In genomic region chr1:15847893-15848142, GRCh38 we compare ENCODE assay signal across 9 cellular contexts. TPM values are rescaled to one million over a fixed set of nuclear protein-coding genes. Genes with fewer than 3 reads are reported as not detected.
DNase-seq lines count a peak whose midpoint lies in the region; ATAC-seq, FAIRE-seq and TF ChIP-seq lines count a peak whose summit lies in the region.
"Had no signal": no experiment of that assay in that cellular context is flagged by ENCODE, and none has a peak within 500 bp of the region (broad histone marks: within the 10 kb centered on the region; RNA-seq: fewer than 3 reads in every experiment).

No MANE protein-coding gene starts in this region.

- no peak for FAIRE-seq in astrocyte (lab: Jason Lieb, UNC)
- FAIRE-seq: TTC549 had no signal

- CTCF ChIA-PET in activated naive CD4-positive, alpha-beta T cell treated with anti-CD3 and anti-CD28 coated beads for 36 hours (lab: Charles Lee): interaction anchor here (0.5 to 1.0 kb wide), 2 partner anchors 14 to 129 kb away, joined by 3 read pairs; no protein-coding TSS in a partner anchor

- H3K4me3 ChIP-seq in astrocyte (ENCODE audit: insufficient read depth, low read depth, low read length): peak overlapping the region; percentile 82
- peak overlapping the region; percentile 90 for H3K4me3 ChIP-seq in lung

- no peaks in the 10 kb centered on the region for H3K36me3 ChIP-seq in astrocyte (ENCODE audit: insufficient read depth, low read length)
- H3K36me3 ChIP-seq in lung (ENCODE audit: control insufficient read depth in 2 of 2, insufficient read depth in 2 of 2, low read length in 2 of 2): no peaks in the 10 kb centered on the region

- no peaks in the 10 kb centered on the region for H3K9me3 ChIP-seq in astrocyte (ENCODE audit: insufficient read depth, low read depth, low read length)
- no peaks in the 10 kb centered on the region for H3K9me3 ChIP-seq in lung (ENCODE audit: control insufficient read depth in 2 of 2, insufficient read depth in 1 of 2, low read length in 1 of 2)

- H2AFZ ChIP-seq in astrocyte (ENCODE audit: low read depth, low read length): peak overlapping the region; percentile 3

- intact Hi-C loops in activated naive CD4-positive, alpha-beta T cell treated with anti-CD3 and anti-CD28 coated beads for 36 hours (cut with micrococcal nuclease): loop anchor here (1.0 kb wide), 2 partner anchors 13 to 116 kb away; no protein-coding TSS in a partner anchor

- WGBS in lung, 2 donors: 1% methylated on average over 26 to 34 of the region's 34 CpGs

- no peaks in the 10 kb centered on the region for H3K27me3 Mint-ChIP-seq in activated naive CD4-positive, alpha-beta T cell treated with anti-CD3 and anti-CD28 coated beads for 36 hours (ENCODE audit: low read depth)
- H3K27me3 Mint-ChIP-seq in astrocyte (ENCODE audit: low read depth, unreplicated experiment): no peaks in the 10 kb centered on the region
- H3K27me3 Mint-ChIP-seq in type B pancreatic cell: no peaks in the 10 kb centered on the region

- H3K79me2 ChIP-seq in astrocyte (ENCODE audit: insufficient read depth, low read length): peaks cover 62% of the 10 kb centered on the region

- peak overlapping the region; percentile 81 for H3K27ac Mint-ChIP-seq in activated naive CD4-positive, alpha-beta T cell treated with anti-CD3 and anti-CD28 coated beads for 36 hours
- H3K27ac Mint-ChIP-seq in astrocyte (ENCODE audit: unreplicated experiment) (no peak overlapping the region), type B pancreatic cell (peak overlapping the region; percentile 93)

- peak overlapping the region; percentile 97 for H3K4me2 ChIP-seq in astrocyte (ENCODE audit: low read length)

- H3K4me1 ChIP-seq in astrocyte (ENCODE audit: insufficient read depth, low read length): peaks cover 24% of the 10 kb centered on the region
- H3K4me1 ChIP-seq in lung (ENCODE audit: control insufficient read depth in 2 of 2, insufficient read depth in 2 of 2, low read length in 2 of 2): peaks cover 3 to 8% of the 10 kb centered on the region in 2 donors

- H3K4me1 Mint-ChIP-seq in activated naive CD4-positive, alpha-beta T cell treated with anti-CD3 and anti-CD28 coated beads for 36 hours (ENCODE audit: low read depth): peaks cover 48% of the 10 kb centered on the region
- H3K4me1 Mint-ChIP-seq in astrocyte (ENCODE audit: low read depth, unreplicated experiment) (peaks cover 19% of the 10 kb centered on the region), type B pancreatic cell (ENCODE audit: unreplicated experiment) (peaks cover 27% of the 10 kb centered on the region)

- H3K4me3 Mint-ChIP-seq in activated naive CD4-positive, alpha-beta T cell treated with anti-CD3 and anti-CD28 coated beads for 36 hours: peak overlapping the region; percentile 95
- H3K4me3 Mint-ChIP-seq in astrocyte (ENCODE audit: unreplicated experiment) (peak overlapping the region; percentile 92), type B pancreatic cell (peak overlapping the region; percentile 95)

- peaks cover 1% of the 10 kb centered on the region for H3K36me3 Mint-ChIP-seq in activated naive CD4-positive, alpha-beta T cell treated with anti-CD3 and anti-CD28 coated beads for 36 hours (ENCODE audit: low read depth)
- H3K36me3 Mint-ChIP-seq in astrocyte (ENCODE audit: low read depth, unreplicated experiment) (no peaks in the 10 kb centered on the region), type B pancreatic cell (no peaks in the 10 kb centered on the region)

- no peak for ATAC-seq in lung (ENCODE audit: insufficient read depth, low FRiP score)
- ATAC-seq in HG02973 (IDR thresholded peaks at IDR 0.05; ENCODE audit: unreplicated experiment): no peak

- no peaks in the 10 kb centered on the region for H3K27me3 ChIP-seq in astrocyte (ENCODE audit: insufficient read depth, low read length)
- no peaks in the 10 kb centered on the region for H3K27me3 ChIP-seq in lung (ENCODE audit: control insufficient read depth, insufficient read depth)

- no peak for DNase-seq in activated naive CD4-positive, alpha-beta T cell treated with anti-CD3 and anti-CD28 coated beads for 36 hours
- DNase-seq in activated naive CD4-positive, alpha-beta T cell treated with anti-CD3 and anti-CD28 coated beads, Interleukin-2, amount 50 U/mL, for 16 hours: no peak
- DNase-seq in astrocyte (ENCODE audit: low read depth): no peak
- no peak for DNase-seq in lung (ENCODE audit: low spot score)
- no peak for DNase-seq in type B pancreatic cell (ENCODE audit: extremely low spot score, unreplicated experiment)
- DNase-seq in DMS53 treated with DMSO at 0.1 percent for 48 hours (lab: John Stamatoyannopoulos, UW; ENCODE audit: unreplicated experiment): no peak
- no peak for DNase-seq in OCI-M2 (lab: John Stamatoyannopoulos, UW; ENCODE audit: unreplicated experiment)

- peak overlapping the region; percentile 91 for H3K9ac ChIP-seq in astrocyte (ENCODE audit: low read length)

- H3K9me3 Mint-ChIP-seq in activated naive CD4-positive, alpha-beta T cell treated with anti-CD3 and anti-CD28 coated beads for 36 hours: no peaks in the 10 kb centered on the region
- no peaks in the 10 kb centered on the region for H3K9me3 Mint-ChIP-seq in astrocyte (ENCODE audit: unreplicated experiment)
- H3K9me3 Mint-ChIP-seq in type B pancreatic cell: no peaks in the 10 kb centered on the region

- H3K27ac ChIP-seq in astrocyte (ENCODE audit: low read depth, low read length) (peak overlapping the region; percentile 87), lung (ENCODE audit: low read depth in 1 of 2, low read length in 1 of 2) (peak overlapping the region; percentile 94 to 98)

- peaks cover 30% of the 10 kb centered on the region for H4K20me1 ChIP-seq in astrocyte (ENCODE audit: insufficient read depth, low read length)

- TF ChIP-seq CTCF in astrocyte (IDR thresholded peaks at IDR 0.05; ENCODE audit: insufficient read depth, low read depth, low read length): no peak
- no peak for TF ChIP-seq CTCF in lung (IDR thresholded peaks at IDR 0.05; ENCODE audit: control extremely low read depth, extremely low read depth)
- no peak for TF ChIP-seq CTCF in type B pancreatic cell (conservative IDR thresholded peaks at IDR 0.05)

RNA-seq across cellular contexts. Expression of gene SPEN, which starts 0.3 kb away (rescaled TPM):
- 10 to 100 TPM; 30.7 to 33.7 TPM for total RNA-seq in activated naive CD4-positive, alpha-beta T cell treated with anti-CD3 and anti-CD28 coated beads for 36 hours
- total RNA-seq in astrocyte (33.2 and 35.0 TPM in 2 replicates), lung (10 to 100 TPM; 50.0 to 82.3 TPM), type B pancreatic cell (ENCODE audit: low replicate concordance) (66.5 and 79.4 TPM in 2 replicates)
- 10 to 100 TPM; 10.7 to 23.5 TPM for polyA plus RNA-seq in lung

RNA-seq across cellular contexts. Expression of gene UQCRHL, which starts 40.4 kb away (rescaled TPM):
- total RNA-seq in activated naive CD4-positive, alpha-beta T cell treated with anti-CD3 and anti-CD28 coated beads for 36 hours: 1 to 10 TPM; 1.7 to 1.9 TPM
- 1.3 and 1.7 TPM in 2 replicates for total RNA-seq in astrocyte
- 1 to 10 TPM; 1.1 to 4.6 TPM for total RNA-seq in lung
- polyA plus RNA-seq in lung: 1 to 10 TPM; 1.6 to 1.8 TPM
- 2.1 and 2.3 TPM in 2 replicates for total RNA-seq in type B pancreatic cell (ENCODE audit: low replicate concordance)
